ENCODE assay signal across 23 cellular contexts in genomic region chr14:69928111-69928523, GRCh38. TPM values are rescaled to one million over a fixed set of nuclear protein-coding genes. Genes with fewer than 3 reads are reported as not detected.
A peak's percentile ranks its signal among the peaks of the same experiment; 100 is the strongest.
DNase-seq lines count a peak whose midpoint lies in the region; ATAC-seq and TF ChIP-seq lines count a peak whose summit lies in the region.
"Had no signal": no experiment of that assay in that cellular context is flagged by ENCODE, and none has a peak within 500 bp of the region (broad histone marks: within the 10 kb centered on the region; RNA-seq: fewer than 3 reads in every experiment).

No MANE protein-coding gene starts in this region.

- H3K14ac ChIP-seq in neuronal stem cell (ENCODE audit: low read length): no peak overlapping the region

- no peak overlapping the region for H4K8ac ChIP-seq in neuronal stem cell (ENCODE audit: low read depth, low read length)

- peak overlapping the region; percentile 51 for H3K27ac ChIP-seq in neuronal stem cell (replicated peaks; ENCODE audit: low read length)

- H3K4ac ChIP-seq in neuronal stem cell (ENCODE audit: low read length): no peak overlapping the region

- no peak overlapping the region for H3K9ac ChIP-seq in neuronal stem cell (ENCODE audit: low read depth, low read length, poor library complexity)

- H3K36me3 ChIP-seq in neuronal stem cell (replicated peaks in 1 of 2; ENCODE audit: control insufficient read depth in 2 of 2, insufficient read depth in 2 of 2, low read length in 2 of 2): peaks cover 7 to 51% of the 10 kb centered on the region in 2 donors

- no peaks in the 10 kb centered on the region for H3K27me3 ChIP-seq in neuronal stem cell (ENCODE audit: control insufficient read depth in 3 of 3, insufficient read depth in 3 of 3, low read depth in 1 of 3, low read length in 3 of 3)

- no peaks in the 10 kb centered on the region for H3K9me3 Mint-ChIP-seq in progenitor cell of endocrine pancreas (ENCODE audit: low read depth)
- H3K9me3 Mint-ChIP-seq: CD4-positive, alpha-beta memory T cell; effector memory CD8-positive, alpha-beta T cell; neural crest cell had no signal

- no CpG with 5 or more reads among the region's 6 CpGs for WGBS in neuronal stem cell (ENCODE audit: extremely low coverage in 2 of 2, insufficient read length in 2 of 2, insufficient replicate concordance in 1 of 2), 2 donors

- H3K4me1 ChIP-seq in neuronal stem cell (ENCODE audit: control insufficient read depth in 2 of 2, insufficient read depth in 1 of 2, low read depth in 1 of 2, low read length in 2 of 2): peaks cover 12 to 47% of the 10 kb centered on the region in 2 donors

- H3K23ac ChIP-seq in neuronal stem cell (ENCODE audit: low read depth, low read length, poor library complexity): no peak overlapping the region

- H2BK12ac ChIP-seq in neuronal stem cell (ENCODE audit: low read length): no peak overlapping the region

- H2BK120ac ChIP-seq in neuronal stem cell (ENCODE audit: low read depth, low read length): no peak overlapping the region

- H2AFZ ChIP-seq in neuronal stem cell (ENCODE audit: low read length): no peak overlapping the region

- H3K9me3 ChIP-seq in neuronal stem cell (replicated peaks in 1 of 2; ENCODE audit: control insufficient read depth in 2 of 2, insufficient read depth in 1 of 2, low read depth in 1 of 2, low read length in 2 of 2): no peaks in the 10 kb centered on the region

- H3K4me1 Mint-ChIP-seq in progenitor cell of endocrine pancreas (ENCODE audit: low read depth): peaks cover 7% of the 10 kb centered on the region

- H3K27ac Mint-ChIP-seq in progenitor cell of endocrine pancreas: no peak overlapping the region
- H3K27ac Mint-ChIP-seq: CD4-positive, alpha-beta memory T cell; effector memory CD8-positive, alpha-beta T cell had no signal

- H3K27me3 Mint-ChIP-seq in progenitor cell of endocrine pancreas: peaks cover 7% of the 10 kb centered on the region

- no peak overlapping the region for H2BK5ac ChIP-seq in neuronal stem cell (ENCODE audit: low read length)

- H2BK15ac ChIP-seq in neuronal stem cell (ENCODE audit: low read length): no peak overlapping the region

- ATAC-seq in GM18868 (IDR thresholded peaks at IDR 0.05; ENCODE audit: unreplicated experiment): no peak
- ATAC-seq: effector memory CD8-positive, alpha-beta T cell had no signal

- no peak overlapping the region for H4K91ac ChIP-seq in neuronal stem cell (ENCODE audit: low read depth, low read length, poor library complexity)

- no peaks in the 10 kb centered on the region for H3K36me3 Mint-ChIP-seq in progenitor cell of endocrine pancreas (ENCODE audit: insufficient read depth)
- H3K36me3 Mint-ChIP-seq: CD4-positive, alpha-beta memory T cell had no signal

- peak overlapping the region; percentile 65 for H3K18ac ChIP-seq in neuronal stem cell (ENCODE audit: low read length)

- peaks cover 8% of the 10 kb centered on the region for H3K79me1 ChIP-seq in neuronal stem cell (ENCODE audit: low read depth, low read length)

- H3K4me3 ChIP-seq in AG10803 (ENCODE audit: low read length) (no peak overlapping the region), epithelial cell of esophagus (ENCODE audit: low read length) (no peak overlapping the region), neuronal stem cell (ENCODE audit: low read length in 2 of 2) (no peak overlapping the region)

- no peak for TF ChIP-seq CTCF in AG10803 (conservative IDR thresholded peaks at IDR 0.05; ENCODE audit: low read length)
- TF ChIP-seq CTCF in epithelial cell of esophagus (IDR thresholded peaks at IDR 0.05; ENCODE audit: insufficient read depth, low read depth, low read length, missing control alignments): no peak
- TF ChIP-seq CTCF in progenitor cell of endocrine pancreas (IDR thresholded peaks at IDR 0.05; ENCODE audit: unreplicated experiment): no peak

- no peak overlapping the region for H2AK5ac ChIP-seq in neuronal stem cell (ENCODE audit: low read depth, low read length)

- DNase-seq in AG10803 (ENCODE audit: low read depth) (peak; percentile 2), NCI-H446 treated with DMSO at 0.1 percent for 48 hours (lab: John Stamatoyannopoulos, UW) (peak; percentile 8), epithelial cell of esophagus (ENCODE audit: low read depth) (peak; percentile 25), neuronal stem cell (ENCODE audit: low spot score) (no peak), progenitor cell of endocrine pancreas (ENCODE audit: low spot score, unreplicated experiment) (no peak), SKM-1 (lab: John Stamatoyannopoulos, UW; ENCODE audit: unreplicated experiment) (no peak), HuH-7.5 (ENCODE audit: low spot score) (no peak)
- DNase-seq: activated CD4-positive, alpha-beta T cell treated with anti-CD3 and anti-CD28 coated beads, Interleukin-2, amount 50 U/mL, for 4 hours; activated effector memory CD4-positive, alpha-beta T cell treated with anti-CD3 and anti-CD28 coated beads, Interleukin-2, amount 50 U/mL, for 16 hours; amygdala; CD4-positive, alpha-beta memory T cell; DMS53; effector memory CD8-positive, alpha-beta T cell; hypothalamus; kidney; NCI-H1417 treated with DMSO at 0.1 percent for 48 hours; NCI-H2171 treated with DMSO at 0.1 percent for 48 hours; SHP77; stimulated activated CD4-positive, alpha-beta T cell treated with anti-CD3 and anti-CD28 coated beads, Interleukin-12 subunit alpha, Interleukin-12 subunit beta, amount 100 ng/mL, for 4 hours; stimulated activated CD8-positive, alpha-beta memory T cell treated with anti-CD3 and anti-CD28 coated beads, Interleukin-4, amount 100 ng/mL, for 48 hours had no signal

- H3K4me3 Mint-ChIP-seq in progenitor cell of endocrine pancreas (ENCODE audit: low read depth): no peak overlapping the region
- H3K4me3 Mint-ChIP-seq: CD4-positive, alpha-beta memory T cell; effector memory CD8-positive, alpha-beta T cell had no signal

- H3K4me2 ChIP-seq in neuronal stem cell (ENCODE audit: insufficient read depth, low read length, poor library complexity, severe bottlenecking): no peak overlapping the region

RNA-seq across cellular contexts. Expression of gene SMOC1, which starts 48.9 kb away (rescaled TPM):
- 180 TPM for polyA plus RNA-seq in neuronal stem cell (2013, experiment 1 of 2)
- polyA plus RNA-seq in neuronal stem cell (2013, experiment 2 of 2): 179 TPM
- 10.1 and 10.9 TPM in 2 replicates for total RNA-seq in progenitor cell of endocrine pancreas
- total RNA-seq: CD4-positive, alpha-beta memory T cell; T-helper 1 cell treated with Interleukin-12 subunit alpha and Interleukin-12 subunit beta and Interleukin-4 antibody, amounts not matched to agents 30 ng/mL and 1 ng/mL, for 36 hours had no signal
- polyA plus RNA-seq: CD4-positive, alpha-beta memory T cell had no signal

Comparison
In these comparisons a context has a peak if more than half of its experiments do, and no peak if none do; other contexts are left out.
1. DNase-seq: peak in AG10803 (single experiment), NCI-H446 treated with DMSO at 0.1 percent for 48 hours (single experiment) and epithelial cell of esophagus (single experiment); none in neuronal stem cell (single experiment), progenitor cell of endocrine pancreas (single experiment), SKM-1 (single experiment) and HuH-7.5 (single experiment).